In genomic region chr19:44719262-44719701, GRCh38 we compare ENCODE assay signal across 1 cellular context.
A peak's percentile ranks its signal among the peaks of the same experiment; 100 is the strongest.
TF ChIP-seq lines count a peak whose summit lies in the region.

No MANE protein-coding gene starts in this region.

TF ChIP-seq in A549, 52 proteins besides CTCF, POLR2A, EP300 and RAD21 (continued from another document):
- TF ChIP-seq EHF (CRISPR knock-in tag; IDR thresholded peaks at IDR 0.05) (peak; percentile 91), ZNF302 (CRISPR knock-in tag; IDR thresholded peaks at IDR 0.05) (0 out of 2 replicates have a peak, but pooled peaks have one; percentile 34), FOSB (CRISPR knock-in tag; IDR thresholded peaks at IDR 0.05) (peak; percentile 72; the same call in 1 of the 2 replicates), CEBPB (IDR thresholded peaks at IDR 0.05) (no peak), MAX (IDR thresholded peaks at IDR 0.05) (no peak), RCOR1 (IDR thresholded peaks at IDR 0.05; ENCODE audit: low read depth, low read length) (no peak)
